8 cellular contexts compared by ENCODE assay signal in the genomic region with DNA sequence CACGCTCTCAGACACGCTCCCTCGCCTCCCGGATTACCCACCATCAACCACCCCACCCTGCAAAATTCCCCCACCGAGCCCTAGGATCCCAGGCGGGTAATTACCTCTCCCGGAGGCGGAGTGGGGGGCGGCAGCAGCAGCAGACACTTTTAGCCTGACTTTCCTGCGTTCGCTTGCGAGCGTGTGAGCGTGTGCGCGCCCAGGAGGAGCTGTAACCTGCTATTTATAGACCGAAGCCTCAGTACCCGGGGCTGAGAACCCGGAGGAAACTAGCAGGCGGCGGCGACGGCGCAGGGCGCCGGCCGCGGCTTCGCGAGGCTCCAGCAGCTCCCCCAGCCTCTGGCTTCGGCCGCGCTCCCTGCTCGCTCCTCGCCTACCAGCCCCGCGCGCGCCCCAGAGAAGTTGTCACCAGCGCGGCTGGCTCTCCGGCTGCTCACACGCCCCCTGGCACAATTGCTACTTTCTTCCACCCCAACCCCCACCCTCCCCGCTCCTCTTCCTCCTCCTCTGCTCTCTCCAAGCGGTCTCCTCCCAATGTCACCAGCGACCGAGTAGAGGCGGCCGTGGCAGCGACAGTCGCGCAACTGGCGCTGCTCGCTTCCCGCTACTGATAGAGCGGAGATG. TPM values are rescaled to one million over a fixed set of nuclear protein-coding genes. Genes with fewer than 3 reads are reported as not detected.
DNase-seq lines count a peak whose midpoint lies in the region; ATAC-seq lines count a peak whose summit lies in the region.

A gene (minus strand): TSS at position 197 of the 624 bp plus-strand sequence.

- peaks cover 14 to 20% (median 17%) of the 10 kb centered on the region in 3 donors for H3K4me1 Mint-ChIP-seq in T-cell

- peak within 1 kb of the TSS; percentile 86 to 92 (median 90) for H3K4me3 Mint-ChIP-seq in T-cell

- POLR2A ChIA-PET in T-cell (lab: Charles Lee), result no interaction called here

- H3K27ac Mint-ChIP-seq in T-cell, result no peak within 1 kb of the TSS

- peaks cover 14 to 34% of the 10 kb centered on the region in 2 donors for H3K27me3 Mint-ChIP-seq in T-cell

- no peaks in the 10 kb centered on the region for H3K36me3 Mint-ChIP-seq in T-cell

- CTCF ChIA-PET in T-cell (lab: Charles Lee), result interaction anchor here (0.6 to 1.1 kb wide), 4 partner anchors 492 to 1540 kb away, joined by 3 to 6 read pairs (median 3); no protein-coding TSS in a partner anchor

- intact Hi-C loops in left ventricle myocardium superior (cut with micrococcal nuclease) (loop anchor here (5.0 kb wide), 1 partner anchor 719 kb away; no protein-coding TSS in a partner anchor), posterior cingulate gyrus (cut with DNase I) (no loop called here)

- peak; percentile 31 for ATAC-seq in HG02885 (IDR thresholded peaks at IDR 0.05; ENCODE audit: poor library complexity, unreplicated experiment)
- peak; percentile 67 to 71 (median 70) for ATAC-seq in T-cell (replicated peaks in 1 of 4)
- ATAC-seq in left ventricle myocardium superior, result peak; percentile 87
- no peak for ATAC-seq in HG02623 (IDR thresholded peaks at IDR 0.05; ENCODE audit: unreplicated experiment)

- no peaks in the 10 kb centered on the region for H3K9me3 Mint-ChIP-seq in T-cell

- DNase-seq in COLO668 (lab: John Stamatoyannopoulos, UW; ENCODE audit: unreplicated experiment), result peak; percentile 83
- peak in 32 of 34 experiments; percentile 7 to 54 (median 36) for DNase-seq in T-cell
- peak; percentile 70 for DNase-seq in left ventricle myocardium superior
- DNase-seq in posterior cingulate gyrus, result peak; percentile 18 to 92 (median 50)
- DNase-seq in midbrain (lab: John Stamatoyannopoulos, UW), result no peak

- peak within 1 kb of the TSS; percentile 59 for H3K27ac ChIP-seq in angular gyrus (ENCODE audit: low read depth, low read length)

RNA-seq across cellular contexts. Expression of the gene that starts here (rescaled TPM):
- total RNA-seq in T-cell (10 to 100 TPM; 47.4 to 99.7 (median 71.3) TPM), left ventricle myocardium superior (15.5 TPM)
